Comparison of ENCODE assay signal across 14 cellular contexts in genomic region chr18:28541276-28541930, GRCh38.
DNase-seq lines count a peak whose midpoint lies in the region; ATAC-seq lines count a peak whose summit lies in the region.
"Had no signal": no experiment of that assay in that cellular context is flagged by ENCODE, and none has a peak within 500 bp of the region (broad histone marks: within the 10 kb centered on the region; RNA-seq: fewer than 3 reads in every experiment).

No MANE protein-coding gene starts in this region.

- intact Hi-C loops in left ventricle myocardium superior (cut with micrococcal nuclease): no loop called here

- ATAC-seq in left ventricle myocardium superior: peak; percentile 98
- ATAC-seq in HG03442 (IDR thresholded peaks at IDR 0.05; ENCODE audit: unreplicated experiment): no peak
- ATAC-seq: T-cell had no signal

- peak; percentile 9 for DNase-seq in EH (ENCODE audit: low read depth)
- DNase-seq in cerebellum (ENCODE audit: low spot score): peak; percentile 1
- DNase-seq in left ventricle myocardium superior: no peak
- DNase-seq in nucleus accumbens (lab: John Stamatoyannopoulos, UW): peak in 33 of 56 donors; percentile 0 to 63 (median 11)
- no peak for DNase-seq in stimulated activated CD4-positive, alpha-beta T cell treated with anti-CD3 and anti-CD28 coated beads, Interleukin-4, amount 100 ng/mL, for 24 hours
- DNase-seq in SIG-M5 treated with dmso at 0.1 percent for 504 hours (lab: John Stamatoyannopoulos, UW; ENCODE audit: unreplicated experiment): no peak
- no peak for DNase-seq in activated naive CD4-positive, alpha-beta T cell treated with Interleukin-2 at 50 U/mL for 16 hours
- DNase-seq: KBM-7, NCI-H1092, NCI-H748 treated with DMSO at 0.1 percent for 48 hours, T-cell, uterus, WERI-Rb-1 had no signal

Comparison
In these comparisons a context has a peak if more than half of its experiments do, and no peak if none do; other contexts are left out.
1. DNase-seq: peak in EH (single experiment), cerebellum (single experiment) and nucleus accumbens (33 of 56); none in left ventricle myocardium superior (single experiment), stimulated activated CD4-positive, alpha-beta T cell treated with anti-CD3 and anti-CD28 coated beads, Interleukin-4, amount 100 ng/mL, for 24 hours (single experiment), SIG-M5 treated with dmso at 0.1 percent for 504 hours (single experiment) and activated naive CD4-positive, alpha-beta T cell treated with Interleukin-2 at 50 U/mL for 16 hours (single experiment).